In genomic region chr1:35544976-35545375, GRCh38 we compare ENCODE assay signal across 8 cellular contexts. TPM values are rescaled to one million over a fixed set of nuclear protein-coding genes. Genes with fewer than 3 reads are reported as not detected.
DNase-seq lines count a peak whose midpoint lies in the region; ATAC-seq and TF ChIP-seq lines count a peak whose summit lies in the region.

No MANE protein-coding gene starts in this region.

- H3K27ac ChIP-seq in neutrophil (peak overlapping the region; percentile 67), ascending aorta (no peak overlapping the region)

- peaks cover 16% of the 10 kb centered on the region for H3K4me1 Mint-ChIP-seq in WTC11

- H3K27ac Mint-ChIP-seq in WTC11 = 0 out of 2 replicates have a peak overlapping the region, but pooled peaks have one; percentile 2

- peaks cover 28% of the 10 kb centered on the region for H3K36me3 Mint-ChIP-seq in WTC11

- intact Hi-C loops in Right ventricle myocardium superior (cut with DNase I) (no loop called here), cardiac septum (cut with DNase I) (no loop called here), ascending aorta (cut with DNase I) (no loop called here)

- H3K9me3 ChIP-seq in neutrophil (no peaks in the 10 kb centered on the region), ascending aorta (no peaks in the 10 kb centered on the region)

- CTCF ChIA-PET in WTC11 (lab: Charles Lee) = interaction anchor here (0.6 to 3.2 kb wide), 9 partner anchors 9 to 182 kb away, joined by 3 to 86 read pairs (median 4); no protein-coding TSS in a partner anchor

- POLR2A ChIA-PET in WTC11 (lab: Charles Lee) = no interaction called here

- H3K27me3 Mint-ChIP-seq in WTC11 (ENCODE audit: low read depth) = no peaks in the 10 kb centered on the region

- H3K4me3 ChIP-seq in neutrophil (ENCODE audit: low read depth in 1 of 2, low read length in 1 of 2) (peak overlapping the region in 1 of 2 experiments; percentile 10), ascending aorta (no peak overlapping the region)

- H3K36me3 ChIP-seq in neutrophil = peaks cover 10% of the 10 kb centered on the region
- H3K36me3 ChIP-seq in ascending aorta = peaks cover 7 to 20% of the 10 kb centered on the region in 2 donors

- H3K4me3 Mint-ChIP-seq in WTC11 = no peak overlapping the region

- H3K27me3 ChIP-seq in neutrophil = no peaks in the 10 kb centered on the region
- H3K27me3 ChIP-seq in ascending aorta = no peaks in the 10 kb centered on the region

- DNase-seq in Right ventricle myocardium superior (no peak), cardiac septum (ENCODE audit: low spot score) (no peak), NAMALWA (ENCODE audit: low spot score) (peak; percentile 75), WTC11 (ENCODE audit: low spot score) (peak; percentile 66), erythroblast (lab: John Stamatoyannopoulos, UW) (peak; percentile 91 to 92), ascending aorta (ENCODE audit: low spot score in 2 of 2) (no peak)

- ATAC-seq in Right ventricle myocardium superior (ENCODE audit: poor library complexity) (peak; percentile 86), WTC11 (peak; percentile 99), GM19463 (IDR thresholded peaks at IDR 0.05; ENCODE audit: unreplicated experiment) (no peak)

- no peak for TF ChIP-seq POLR2A in erythroblast (IDR thresholded peaks at IDR 0.05; ENCODE audit: low read length)

- H3K9me3 Mint-ChIP-seq in WTC11 = no peaks in the 10 kb centered on the region

- TF ChIP-seq CTCF in WTC11 (IDR thresholded peaks at IDR 0.05) (no peak; the same call in 1 of the 2 replicates), neutrophil (IDR thresholded peaks at IDR 0.05) (peak; percentile 23), ascending aorta (IDR thresholded peaks at IDR 0.05) (peak in 1 of 3 experiments; percentile 16)

- peaks cover 38 to 50% of the 10 kb centered on the region in 2 experiments for H3K4me1 ChIP-seq in neutrophil (ENCODE audit: control insufficient read depth in 1 of 2, insufficient read depth in 1 of 2, low read depth in 1 of 2, low read length in 1 of 2)
- peaks cover 11 to 17% of the 10 kb centered on the region in 2 donors for H3K4me1 ChIP-seq in ascending aorta

TF ChIP-seq in WTC11, 78 proteins besides CTCF, POLR2A, EP300 and RAD21:
- TF ChIP-seq EMX1 (CRISPR knock-in tag; IDR thresholded peaks at IDR 0.05) = no peak

RNA-seq across cellular contexts. Expression of gene KIAA0319L, which starts 12.2 kb away (rescaled TPM):
- total RNA-seq in Right ventricle myocardium superior (62.1 TPM), cardiac septum (84.0 TPM), WTC11 (2021) (66.3 to 71.7 TPM (median 70.0 TPM) in 3 replicates), ascending aorta (44.9 TPM)

RNA-seq across cellular contexts. Expression of gene NCDN, which starts 12.6 kb away (rescaled TPM):
- total RNA-seq in Right ventricle myocardium superior = 20.3 TPM
- total RNA-seq in cardiac septum = 56.0 TPM
- total RNA-seq in WTC11 (2021) = 35.6 to 39.2 TPM (median 38.2 TPM) in 3 replicates
- 20.1 TPM for total RNA-seq in ascending aorta

RNA-seq across cellular contexts. Expression of gene TFAP2E, which starts 28.1 kb away (rescaled TPM):
- total RNA-seq in Right ventricle myocardium superior (0.27 TPM), cardiac septum (0.48 TPM), WTC11 (2021) (1.5 to 1.7 TPM (median 1.5 TPM) in 3 replicates), ascending aorta (10.2 TPM)

Comparison
In these comparisons a context has a peak if more than half of its experiments do, and no peak if none do; other contexts are left out.
1. DNase-seq: peak in NAMALWA (single experiment), WTC11 (single experiment) and erythroblast (2 of 2); none in Right ventricle myocardium superior (single experiment), cardiac septum (single experiment) and ascending aorta (0 of 2).